ENCODE assay signal across 8 cellular contexts in genomic region chr15:90109126-90109525, GRCh38. TPM values are rescaled to one million over a fixed set of nuclear protein-coding genes. Genes with fewer than 3 reads are reported as not detected.
DNase-seq lines count a peak whose midpoint lies in the region; ATAC-seq, FAIRE-seq and TF ChIP-seq lines count a peak whose summit lies in the region.
"Not testable (repeated sequence)": the region's sequence is repeated elsewhere in the genome, so short reads cannot be mapped to it uniquely, and the experiment has no call there.

No MANE protein-coding gene starts in this region.

- H3K36me3 ChIP-seq in adipocyte (ENCODE audit: control insufficient read depth, insufficient read depth, low read length, severe bottlenecking); HepG2 (replicated peaks in 1 of 2; ENCODE audit: control insufficient read depth in 1 of 2, insufficient read depth in 2 of 2, low read length in 2 of 2); liver (ENCODE audit: control insufficient read depth in 4 of 4, insufficient read depth in 3 of 4, low read depth in 1 of 4, low read length in 3 of 4): not testable (repeated sequence)

- TF ChIP-seq RAD21 in HepG2 (CRISPR knock-in tag; IDR thresholded peaks at IDR 0.05); liver (IDR thresholded peaks at IDR 0.05): not testable (repeated sequence)

- FAIRE-seq in HepG2 (lab: Jason Lieb, UNC) = not testable (repeated sequence)

- not testable (repeated sequence) for TF ChIP-seq POLR2A in HepG2 (IDR thresholded peaks at IDR 0.05; ENCODE audit: insufficient read depth in 1 of 2, low read depth in 2 of 2, low read length in 2 of 2)

- DNase-seq in AG10803 (ENCODE audit: low read depth) (peak; percentile 15), adipocyte (ENCODE audit: low read depth) (peak; percentile 25), amniotic epithelial cell (ENCODE audit: low read depth) (peak; percentile 43), epithelial cell of esophagus (ENCODE audit: low read depth) (peak; percentile 25), fibroblast of gingiva (ENCODE audit: low read depth) (peak; percentile 50), fibroblast of peridontal ligament (ENCODE audit: extremely low read depth) (peak; percentile 23)
- DNase-seq in HepG2 (ENCODE audit: low spot score) = not testable (repeated sequence)

- H3K79me2 ChIP-seq in HepG2 (ENCODE audit: insufficient read depth, low read length) = not testable (repeated sequence)

- not testable (repeated sequence) for H3K27ac ChIP-seq in HepG2 (ENCODE audit: extremely low read length, insufficient read depth, low read length); liver (ENCODE audit: low read depth in 1 of 2, low read length in 2 of 2)

- not testable (repeated sequence) for BruUV-seq in HepG2 (replicated peaks; lab: Mats Ljungman, UMichigan)

- not testable (repeated sequence) for ATAC-seq in HepG2

- not testable (repeated sequence) for H3K9ac ChIP-seq in adipocyte (ENCODE audit: low read length); HepG2 (ENCODE audit: insufficient read depth, low read depth, low read length); liver (ENCODE audit: low read depth in 1 of 2, low read length in 2 of 2)

- intact Hi-C loops in HepG2 (cut with micrococcal nuclease; ENCODE audit: unreplicated experiment) = not testable (repeated sequence)

- not testable (repeated sequence) for H3K9me3 ChIP-seq in adipocyte (ENCODE audit: control insufficient read depth, low read length); HepG2 (ENCODE audit: low read length); liver (ENCODE audit: control insufficient read depth in 4 of 4, low read length in 3 of 4)

- H3K4me1 ChIP-seq in adipocyte (ENCODE audit: control insufficient read depth, insufficient read depth, low read length) = peaks cover 23% of the 10 kb centered on the region
- H3K4me1 ChIP-seq in HepG2 (ENCODE audit: insufficient read depth, low read length) = peaks cover 31% of the 10 kb centered on the region
- H3K4me1 ChIP-seq in liver (ENCODE audit: control insufficient read depth in 4 of 4, insufficient read depth in 4 of 4, low read length in 3 of 4) = peaks cover 0 to 12% (median 8%) of the 10 kb centered on the region in 4 donors

- in situ Hi-C loops in HepG2 (cut with HindIII; ENCODE audit: extremely low pct_ligation_motif_present, low pct_unique_long_range_greater_than_20kb) = not testable (repeated sequence)

- CTCF ChIA-PET in HepG2 (lab: Yijun Ruan, JAX; ENCODE audit: low intra/inter-chr PET ratio, low total read pairs) = not testable (repeated sequence)

- H3K4me2 ChIP-seq in HepG2 (ENCODE audit: low read depth, low read length) = not testable (repeated sequence)

- TF ChIP-seq EP300 in HepG2 (IDR thresholded peaks at IDR 0.05; ENCODE audit: low read depth in 2 of 2, low read length in 2 of 2); HepG2 (CRISPR knock-in tag; IDR thresholded peaks at IDR 0.05; ENCODE audit: borderline replicate concordance): not testable (repeated sequence)

- H3K4me3 ChIP-seq in AG10803 (ENCODE audit: low read length); adipocyte (ENCODE audit: low read length); epithelial cell of esophagus (ENCODE audit: low read length); HepG2 (replicated peaks in 1 of 3; ENCODE audit: insufficient read depth in 1 of 3, low read depth in 2 of 3, low read length in 3 of 3); liver (ENCODE audit: low read depth in 1 of 3, low read length in 3 of 3): not testable (repeated sequence)

- H3K27me3 ChIP-seq in adipocyte (replicated peaks; ENCODE audit: control insufficient read depth, insufficient read depth, low read length); HepG2 (ENCODE audit: control insufficient read depth in 1 of 2, insufficient read depth in 2 of 2, low read length in 2 of 2); liver (ENCODE audit: control insufficient read depth in 4 of 4, insufficient read depth in 4 of 4, low read length in 3 of 4): not testable (repeated sequence)

- TF ChIP-seq CTCF in AG10803 (conservative IDR thresholded peaks at IDR 0.05; ENCODE audit: low read length); epithelial cell of esophagus (IDR thresholded peaks at IDR 0.05; ENCODE audit: insufficient read depth, low read depth, low read length, missing control alignments); HepG2 (CRISPR knock-in tag; IDR thresholded peaks at IDR 0.05); liver (IDR thresholded peaks at IDR 0.05; ENCODE audit: low read depth, low read length, missing input control): not testable (repeated sequence)

- POLR2A ChIA-PET in HepG2 (lab: Yijun Ruan, JAX) = not testable (repeated sequence)

- H2AFZ ChIP-seq in HepG2 (ENCODE audit: low read length) = not testable (repeated sequence)

- WGBS in HepG2 (ENCODE audit: low lambda C conversion rate) = 60% methylated on average over 3 of the region's 3 CpGs
- WGBS in liver = 81% methylated on average over 3 of the region's 3 CpGs

- H4K20me1 ChIP-seq in HepG2 (ENCODE audit: insufficient read depth, low read length) = not testable (repeated sequence)

TF ChIP-seq in HepG2, 621 proteins besides CTCF, POLR2A, EP300 and RAD21:
- TF ChIP-seq ZNF460 (CRISPR knock-in tag; IDR thresholded peaks at IDR 0.05; ENCODE audit: borderline replicate concordance) (peak; percentile 60; the same call in 1 of the 2 replicates), ZNF362 (CRISPR knock-in tag; IDR thresholded peaks at IDR 0.05; ENCODE audit: borderline replicate concordance) (peak; percentile 31; the same call in 1 of the 2 replicates)

TF ChIP-seq in liver, 16 proteins besides CTCF, POLR2A, EP300 and RAD21:
- peak; percentile 32 to 57 for TF ChIP-seq HNF4A (conservative IDR thresholded peaks at IDR 0.05)
- peak in 1 of 2 donors; percentile 52 for TF ChIP-seq RXRA (IDR thresholded peaks at IDR 0.05)
- peak in 1 of 2 donors; percentile 23 for TF ChIP-seq JUND (IDR thresholded peaks at IDR 0.05)

RNA-seq across cellular contexts. Expression of gene IDH2, which starts 6.9 kb away (rescaled TPM):
- total RNA-seq in HepG2 (2016; rRNA removed; fragmentation: Illumina TruSeq; extraction: Trizol) (120 and 121 TPM in 2 replicates), liver (100 to 1,000 TPM; 149 to 318 TPM)
- total RNA-seq in HepG2 (2016; cell fraction: cytosol; rRNA removed; fragmentation: Illumina TruSeq; extraction: Trizol; ENCODE audit: low read depth) = 37.5 and 39.4 TPM in 2 replicates
- 108 and 124 TPM in 2 replicates for total RNA-seq in HepG2 (2016; cell fraction: insoluble cytoplasmic fraction; rRNA removed; fragmentation: Illumina TruSeq; extraction: Trizol)
- total RNA-seq in HepG2 (2016; cell fraction: membrane; rRNA removed; fragmentation: Illumina TruSeq; extraction: Trizol) = 87.3 and 98.2 TPM in 2 replicates
- 50.6 and 54.5 TPM in 2 replicates for total RNA-seq in HepG2 (2016; cell fraction: nucleus; rRNA removed; fragmentation: Illumina TruSeq; extraction: Trizol)
- polyA plus RNA-seq in HepG2 (2011; rRNA removed) (132 and 145 TPM in 2 replicates), liver (100 to 1,000 TPM; 278 to 339 TPM)
- 85.2 and 137 TPM in 2 replicates for polyA plus RNA-seq in HepG2 (2011; cell fraction: cytosol; rRNA removed)
- polyA plus RNA-seq in HepG2 (2011; cell fraction: nucleus; rRNA removed) = 62.9 and 78.0 TPM in 2 replicates
- polyA plus RNA-seq in HepG2 (2012) = 57.4 and 73.4 TPM in 2 replicates
- polyA plus RNA-seq in HepG2 (2016; cell fraction: cytosol; fragmentation: Illumina TruSeq; extraction: Trizol; ENCODE audit: low read depth) = 63.2 and 73.9 TPM in 2 replicates
- 130 and 145 TPM in 2 replicates for polyA plus RNA-seq in HepG2 (2016; cell fraction: insoluble cytoplasmic fraction; fragmentation: Illumina TruSeq; extraction: Trizol; ENCODE audit: low read depth)
- polyA plus RNA-seq in HepG2 (2016; cell fraction: membrane; fragmentation: Illumina TruSeq; extraction: Trizol; ENCODE audit: low read depth) = 84.9 and 106 TPM in 2 replicates
- polyA plus RNA-seq in HepG2 (2016; cell fraction: nucleus; fragmentation: Illumina TruSeq; extraction: Trizol; ENCODE audit: insufficient read depth, low read depth) = 97.9 and 110 TPM in 2 replicates
- 34.4 and 160 TPM in 2 replicates for polyA minus RNA-seq in HepG2 (2011; rRNA and poly(A)+ RNA removed; ENCODE audit: low replicate concordance)
- polyA minus RNA-seq in HepG2 (2011; cell fraction: cytosol; rRNA and poly(A)+ RNA removed) = 67.1 and 76.1 TPM in 2 replicates
- polyA minus RNA-seq in HepG2 (2011; cell fraction: nucleus; rRNA and poly(A)+ RNA removed) = 14.7 and 18.4 TPM in 2 replicates
